In genomic region chr6:117674991-117675657, GRCh38 we compare ENCODE assay signal across 8 cellular contexts. TPM values are rescaled to one million over a fixed set of nuclear protein-coding genes. Genes with fewer than 3 reads are reported as not detected.
A peak's percentile ranks its signal among the peaks of the same experiment; 100 is the strongest.
DNase-seq lines count a peak whose midpoint lies in the region; ATAC-seq and TF ChIP-seq lines count a peak whose summit lies in the region.

Gene NUS1, plus strand, starts transcription at chr6:117675469. Its CDS starts 202 bp downstream, at chr6:117675671.

- peak; percentile 67 to 88 for TF ChIP-seq CTCF in Caco-2 (IDR thresholded peaks at IDR 0.05; ENCODE audit: insufficient read depth in 1 of 2, low read depth in 1 of 2, low read length in 1 of 2, severe bottlenecking in 1 of 2, unreplicated experiment in 1 of 2)

- POLR2A ChIA-PET in Caco-2 (lab: Charles Lee): interaction anchor here (0.6 kb wide), 1 partner anchor 1431 kb away, joined by 6 read pairs; no protein-coding TSS in a partner anchor
- POLR2A ChIA-PET in activated CD8-positive, alpha-beta memory T cell treated with anti-CD3 and anti-CD28 coated beads for 36 hours (lab: Charles Lee): no interaction called here

- H3K27me3 ChIP-seq in Caco-2 (replicated peaks; ENCODE audit: control insufficient read depth, insufficient read depth, low read length): no peaks in the 10 kb centered on the region

- H3K36me3 Mint-ChIP-seq in Caco-2 (ENCODE audit: insufficient read depth, unreplicated experiment) (peaks cover 21% of the 10 kb centered on the region), memory B cell (peaks cover 2% of the 10 kb centered on the region)
- H3K36me3 Mint-ChIP-seq in effector memory CD8-positive, alpha-beta T cell (ENCODE audit: insufficient read depth): peaks cover 18% of the 10 kb centered on the region

- CTCF ChIA-PET in Caco-2 (lab: Charles Lee): interaction anchor here (0.6 kb wide), 1 partner anchor 243 kb away, joined by 3 read pairs; no protein-coding TSS in a partner anchor
- CTCF ChIA-PET in activated CD8-positive, alpha-beta memory T cell treated with anti-CD3 and anti-CD28 coated beads for 36 hours (lab: Charles Lee): no interaction called here

- H3K4me3 ChIP-seq in Caco-2 (ENCODE audit: low read depth, low read length): peak within 1 kb of the TSS; percentile 86

- DNase-seq in Caco-2: peak; percentile 97 to 98
- peak; percentile 44 to 99 (median 98) for DNase-seq in HUDEP-2 (lab: John Stamatoyannopoulos, UW; ENCODE audit: unreplicated experiment in 76 of 76)
- DNase-seq in NOMO-1 treated with DMSO at 0.1 percent for 48 hours (lab: John Stamatoyannopoulos, UW; ENCODE audit: unreplicated experiment): peak; percentile 94
- DNase-seq in effector memory CD8-positive, alpha-beta T cell: peak; percentile 97 to 99 (median 98)
- peak; percentile 97 to 98 for DNase-seq in memory B cell (ENCODE audit: low spot score in 2 of 2)
- DNase-seq in stimulated activated CD8-positive, alpha-beta memory T cell treated with anti-CD3 and anti-CD28 coated beads, Interleukin-12 subunit alpha, Interleukin-12 subunit beta, amount 100 ng/mL, for 1 hour (ENCODE audit: low read depth): peak; percentile 98

- H3K4me1 Mint-ChIP-seq in Caco-2 (ENCODE audit: low read depth, unreplicated experiment) (peaks cover 21% of the 10 kb centered on the region), memory B cell (peaks cover 32% of the 10 kb centered on the region)
- peaks cover 35 to 47% of the 10 kb centered on the region in 2 donors for H3K4me1 Mint-ChIP-seq in effector memory CD8-positive, alpha-beta T cell (ENCODE audit: low read depth in 2 of 2)

- H3K27me3 Mint-ChIP-seq in Caco-2 (ENCODE audit: insufficient read depth, unreplicated experiment) (no peaks in the 10 kb centered on the region), memory B cell (no peaks in the 10 kb centered on the region)
- H3K27me3 Mint-ChIP-seq in effector memory CD8-positive, alpha-beta T cell: no peaks in the 10 kb centered on the region

- intact Hi-C loops in Caco-2 (cut with micrococcal nuclease; ENCODE audit: unreplicated experiment): loop anchor here (1.0 to 2.0 kb wide), 2 partner anchors 73 to 224 kb away; partner anchors contain the start of gene GOPC

- H3K27ac Mint-ChIP-seq in Caco-2 (ENCODE audit: unreplicated experiment): peak within 1 kb of the TSS; percentile 88
- H3K27ac Mint-ChIP-seq in effector memory CD8-positive, alpha-beta T cell: peak within 1 kb of the TSS; percentile 93 to 94
- peak within 1 kb of the TSS; percentile 91 for H3K27ac Mint-ChIP-seq in memory B cell

- H3K4me3 Mint-ChIP-seq in Caco-2 (ENCODE audit: unreplicated experiment) (peak within 1 kb of the TSS; percentile 80), memory B cell (peak within 1 kb of the TSS; percentile 91)
- peak within 1 kb of the TSS; percentile 88 to 91 for H3K4me3 Mint-ChIP-seq in effector memory CD8-positive, alpha-beta T cell

- H3K4me1 ChIP-seq in Caco-2: peaks cover 6% of the 10 kb centered on the region; the same call in 1 of the 2 replicates

- H3K9me3 Mint-ChIP-seq in Caco-2 (ENCODE audit: unreplicated experiment): no peaks in the 10 kb centered on the region
- H3K9me3 Mint-ChIP-seq in effector memory CD8-positive, alpha-beta T cell: no peaks in the 10 kb centered on the region
- no peaks in the 10 kb centered on the region for H3K9me3 Mint-ChIP-seq in memory B cell

- no TSS peak for BruUV-seq in Caco-2 (replicated peaks; lab: Mats Ljungman, UMichigan)

- ATAC-seq in GM21390 (IDR thresholded peaks at IDR 0.05; ENCODE audit: unreplicated experiment) (peak; percentile 97), memory B cell (ENCODE audit: low read depth) (peak; percentile 95)
- ATAC-seq in effector memory CD8-positive, alpha-beta T cell (replicated peaks): peak; percentile 92

- no peaks in the 10 kb centered on the region for H3K9me3 ChIP-seq in Caco-2

- H3K36me3 ChIP-seq in Caco-2 (ENCODE audit: control insufficient read depth, insufficient read depth, low read length): no peaks in the 10 kb centered on the region

RNA-seq across cellular contexts. Expression of gene NUS1, which starts in this region (rescaled TPM):
- total RNA-seq in Caco-2 (2022): 38.9 and 41.1 TPM in 2 replicates
- 10 to 100 TPM; 63.9 to 65.3 TPM for total RNA-seq in activated CD8-positive, alpha-beta memory T cell treated with anti-CD3 and anti-CD28 coated beads for 36 hours

Comparison
In these comparisons a context has a peak if more than half of its experiments do, and no peak if none do; other contexts are left out.
1. Peak in every context shown above with its lines: DNase-seq, ATAC-seq and H3K4me3 ChIP-seq.